9 cellular contexts compared by ENCODE assay signal in the genomic region with DNA sequence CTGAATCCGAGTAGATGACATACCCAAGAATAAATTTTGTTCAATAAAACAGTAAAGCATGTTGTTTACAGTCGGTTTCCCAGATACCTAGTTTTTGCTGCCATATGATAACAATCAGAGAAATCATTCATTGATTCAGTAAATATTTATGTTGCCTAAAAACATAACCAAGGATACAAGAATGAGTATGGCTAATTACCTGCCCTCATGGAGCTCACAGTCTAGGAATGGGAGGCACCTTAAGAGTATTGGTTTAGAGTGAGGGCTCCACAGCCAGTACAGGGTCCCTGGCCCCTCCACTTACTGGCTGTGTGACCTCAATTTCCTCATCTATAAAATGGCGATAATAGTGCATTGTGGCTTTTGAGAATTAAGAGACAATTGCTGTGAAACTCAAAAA. TPM values are rescaled to one million over a fixed set of nuclear protein-coding genes. Genes with fewer than 3 reads are reported as not detected.
DNase-seq lines count a peak whose midpoint lies in the region; ATAC-seq and TF ChIP-seq lines count a peak whose summit lies in the region.
"Had no signal": no experiment of that assay in that cellular context is flagged by ENCODE, and none has a peak within 500 bp of the region (broad histone marks: within the 10 kb centered on the region; RNA-seq: fewer than 3 reads in every experiment).

No MANE protein-coding gene starts in this region.

- TF ChIP-seq RAD21 in neural cell (conservative IDR thresholded peaks at IDR 0.05): no peak

- H3K4me3 ChIP-seq in BJ (ENCODE audit: low read depth, low read length): peak overlapping the region; percentile 75
- peak overlapping the region; percentile 98 for H3K4me3 ChIP-seq in MG63
- peak overlapping the region; percentile 87 for H3K4me3 ChIP-seq in neural cell (ENCODE audit: low read length)

- peak overlapping the region; percentile 89 for H3K27ac ChIP-seq in neural cell (ENCODE audit: low read length)

- H3K27me3 ChIP-seq in BJ (ENCODE audit: control insufficient read depth, insufficient read depth, low read length) (no peaks in the 10 kb centered on the region), MG63 (no peaks in the 10 kb centered on the region), neural cell (ENCODE audit: insufficient read depth, low read depth, low read length) (no peaks in the 10 kb centered on the region)

- H3K79me2 ChIP-seq in neural cell (replicated peaks; ENCODE audit: insufficient read depth, low read length): peaks cover 46% of the 10 kb centered on the region

- ATAC-seq in effector memory CD8-positive, alpha-beta T cell (replicated peaks): no peak
- no peak for ATAC-seq in GM19324 (IDR thresholded peaks at IDR 0.05; ENCODE audit: low FRiP score, unreplicated experiment)
- no peak for ATAC-seq in GM21737 (IDR thresholded peaks at IDR 0.05; ENCODE audit: unreplicated experiment)

- H3K9me3 ChIP-seq in MG63 (no peaks in the 10 kb centered on the region), neural cell (ENCODE audit: low read length) (no peaks in the 10 kb centered on the region)

- H3K36me3 Mint-ChIP-seq in effector memory CD8-positive, alpha-beta T cell (ENCODE audit: insufficient read depth): peaks cover 59% of the 10 kb centered on the region

- H3F3A ChIP-seq in neural cell (ENCODE audit: insufficient read depth, low read length, poor library complexity, severe bottlenecking): no peaks in the 10 kb centered on the region

- TF ChIP-seq EP300 in neural cell (conservative IDR thresholded peaks at IDR 0.05; ENCODE audit: poor library complexity, severe bottlenecking): no peak

- H4K20me1 ChIP-seq in neural cell (ENCODE audit: insufficient read depth): no peaks in the 10 kb centered on the region

- peak overlapping the region; percentile 94 for H3K9ac ChIP-seq in neural cell (ENCODE audit: low read length)

- H3K9me3 Mint-ChIP-seq in effector memory CD8-positive, alpha-beta T cell: no peaks in the 10 kb centered on the region

- TF ChIP-seq CTCF in BJ (IDR thresholded peaks at IDR 0.05; ENCODE audit: insufficient read depth, low read depth, low read length): no peak
- TF ChIP-seq CTCF in neural cell (IDR thresholded peaks at IDR 0.05; ENCODE audit: poor library complexity, severe bottlenecking): no peak

- H2AFZ ChIP-seq in neural cell (ENCODE audit: low read depth, low read length): peak overlapping the region; percentile 96

- peaks cover 49 to 76% of the 10 kb centered on the region in 2 donors for H3K4me1 Mint-ChIP-seq in effector memory CD8-positive, alpha-beta T cell (ENCODE audit: low read depth in 2 of 2)

- peak overlapping the region; percentile 100 for H3K4me3 Mint-ChIP-seq in effector memory CD8-positive, alpha-beta T cell

- DNase-seq in BJ (ENCODE audit: low read depth) (no peak), MG63 (no peak), NCI-H1417 (lab: John Stamatoyannopoulos, UW) (no peak), hippocampal formation (lab: John Stamatoyannopoulos, UW) (no peak)
- no peak for DNase-seq in effector memory CD8-positive, alpha-beta T cell
- DNase-seq: NCI-H345 had no signal

- H3K9me2 ChIP-seq in neural cell (ENCODE audit: insufficient read depth, low read length): no peaks in the 10 kb centered on the region

- CTCF ChIA-PET in BJ (lab: Yijun Ruan, JAX): interaction anchor here (0.9 to 3.1 kb wide), 4 partner anchors 11 to 129 kb away, joined by 3 to 11 read pairs (median 3); no protein-coding TSS in a partner anchor

- no peaks in the 10 kb centered on the region for H3K27me3 Mint-ChIP-seq in effector memory CD8-positive, alpha-beta T cell

- no peaks in the 10 kb centered on the region; the same call in 1 of the 2 replicates for H3K36me3 ChIP-seq in BJ (ENCODE audit: control insufficient read depth, insufficient read depth, low read length)
- peaks cover 79% of the 10 kb centered on the region for H3K36me3 ChIP-seq in MG63
- peaks cover 8% of the 10 kb centered on the region for H3K36me3 ChIP-seq in neural cell (ENCODE audit: insufficient read depth, low read length)

- H3K27ac Mint-ChIP-seq in effector memory CD8-positive, alpha-beta T cell: peak overlapping the region; percentile 100

- POLR2A ChIA-PET in BJ (lab: Charles Lee): no interaction called here

- H3K4me2 ChIP-seq in neural cell (ENCODE audit: low read length): peak overlapping the region; percentile 76

TF ChIP-seq in neural cell, 6 proteins besides CTCF, POLR2A, EP300 and RAD21:
- TF ChIP-seq SMC3 (conservative IDR thresholded peaks at IDR 0.05; ENCODE audit: poor library complexity): no peak
- no peak for TF ChIP-seq POLR2AphosphoS5 (IDR thresholded peaks at IDR 0.05)
- TF ChIP-seq TAF1 (IDR thresholded peaks at IDR 0.05; ENCODE audit: low read depth): no peak
- TF ChIP-seq, protein P1, sequence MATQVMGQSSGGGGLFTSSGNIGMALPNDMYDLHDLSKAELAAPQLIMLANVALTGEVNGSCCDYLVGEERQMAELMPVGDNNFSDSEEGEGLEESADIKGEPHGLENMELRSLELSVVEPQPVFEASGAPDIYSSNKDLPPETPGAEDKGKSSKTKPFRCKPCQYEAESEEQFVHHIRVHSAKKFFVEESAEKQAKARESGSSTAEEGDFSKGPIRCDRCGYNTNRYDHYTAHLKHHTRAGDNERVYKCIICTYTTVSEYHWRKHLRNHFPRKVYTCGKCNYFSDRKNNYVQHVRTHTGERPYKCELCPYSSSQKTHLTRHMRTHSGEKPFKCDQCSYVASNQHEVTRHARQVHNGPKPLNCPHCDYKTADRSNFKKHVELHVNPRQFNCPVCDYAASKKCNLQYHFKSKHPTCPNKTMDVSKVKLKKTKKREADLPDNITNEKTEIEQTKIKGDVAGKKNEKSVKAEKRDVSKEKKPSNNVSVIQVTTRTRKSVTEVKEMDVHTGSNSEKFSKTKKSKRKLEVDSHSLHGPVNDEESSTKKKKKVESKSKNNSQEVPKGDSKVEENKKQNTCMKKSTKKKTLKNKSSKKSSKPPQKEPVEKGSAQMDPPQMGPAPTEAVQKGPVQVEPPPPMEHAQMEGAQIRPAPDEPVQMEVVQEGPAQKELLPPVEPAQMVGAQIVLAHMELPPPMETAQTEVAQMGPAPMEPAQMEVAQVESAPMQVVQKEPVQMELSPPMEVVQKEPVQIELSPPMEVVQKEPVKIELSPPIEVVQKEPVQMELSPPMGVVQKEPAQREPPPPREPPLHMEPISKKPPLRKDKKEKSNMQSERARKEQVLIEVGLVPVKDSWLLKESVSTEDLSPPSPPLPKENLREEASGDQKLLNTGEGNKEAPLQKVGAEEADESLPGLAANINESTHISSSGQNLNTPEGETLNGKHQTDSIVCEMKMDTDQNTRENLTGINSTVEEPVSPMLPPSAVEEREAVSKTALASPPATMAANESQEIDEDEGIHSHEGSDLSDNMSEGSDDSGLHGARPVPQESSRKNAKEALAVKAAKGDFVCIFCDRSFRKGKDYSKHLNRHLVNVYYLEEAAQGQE (IDR thresholded peaks at IDR 0.05; ENCODE audit: borderline replicate concordance): no peak
- no peak for TF ChIP-seq MXI1 (conservative IDR thresholded peaks at IDR 0.05; ENCODE audit: poor library complexity, severe bottlenecking)
- no peak for TF ChIP-seq EZH2 (IDR thresholded peaks at IDR 0.05; ENCODE audit: borderline replicate concordance, insufficient read depth, low read length, poor library complexity, severe bottlenecking)
TF ChIP-seq in neural cell: peak in this region for 0.

RNA-seq across cellular contexts. Expression of a gene that starts 0.9 kb away (rescaled TPM):
- polyA plus RNA-seq in BJ (2011; rRNA removed): 224 and 328 TPM in 2 replicates
- polyA minus RNA-seq in BJ (2011; rRNA and poly(A)+ RNA removed): 59.5 and 118 TPM in 2 replicates
- 440 and 880 TPM in 2 replicates for total RNA-seq in MG63 (2014; rRNA removed; shearing (Covaris generic); ENCODE audit: low replicate concordance)
- polyA plus RNA-seq in neural cell: 582 and 597 TPM in 2 replicates
- 214 and 280 TPM in 2 replicates for polyA minus RNA-seq in neural cell

RNA-seq across cellular contexts. Expression of a gene that starts 1.1 kb away (rescaled TPM):
- polyA plus RNA-seq in BJ (2011; rRNA removed) (62.8 and 104 TPM in 2 replicates), neural cell (53.8 and 63.6 TPM in 2 replicates)
- 44.0 and 59.7 TPM in 2 replicates for polyA minus RNA-seq in BJ (2011; rRNA and poly(A)+ RNA removed)
- 93.2 and 154 TPM in 2 replicates for total RNA-seq in MG63 (2014; rRNA removed; shearing (Covaris generic); ENCODE audit: low replicate concordance)
- 38.4 and 54.3 TPM in 2 replicates for polyA minus RNA-seq in neural cell

RNA-seq across cellular contexts. Expression of a gene that starts 22.6 kb away (rescaled TPM):
- polyA plus RNA-seq in BJ (2011; rRNA removed) (0.83 and 1.0 TPM in 2 replicates), neural cell (7.4 and 19.9 TPM in 2 replicates)
- 0.33 TPM in 1 of 2 replicates, not detected in the other for polyA minus RNA-seq in BJ (2011; rRNA and poly(A)+ RNA removed)
- total RNA-seq in MG63 (2014; rRNA removed; shearing (Covaris generic); ENCODE audit: low replicate concordance): not detected in 2 replicates
- polyA minus RNA-seq in neural cell: 3.7 and 3.9 TPM in 2 replicates

RNA-seq across cellular contexts. Expression of a gene that starts 23.6 kb away (rescaled TPM):
- polyA plus RNA-seq in BJ (2011; rRNA removed): 0.48 and 0.71 TPM in 2 replicates
- 0.05 and 0.67 TPM in 2 replicates for polyA minus RNA-seq in BJ (2011; rRNA and poly(A)+ RNA removed)
- 0.26 and 1.4 TPM in 2 replicates for total RNA-seq in MG63 (2014; rRNA removed; shearing (Covaris generic); ENCODE audit: low replicate concordance)
- polyA plus RNA-seq in neural cell: 1.3 and 2.1 TPM in 2 replicates
- polyA minus RNA-seq in neural cell: 0.49 and 1.0 TPM in 2 replicates

RNA-seq across cellular contexts. Expression of a gene that starts 53.2 kb away (rescaled TPM):
- polyA plus RNA-seq in BJ (2011; rRNA removed) (not detected in 2 replicates), neural cell (not detected in 2 replicates)
- polyA minus RNA-seq in BJ (2011; rRNA and poly(A)+ RNA removed): not detected in 2 replicates
- total RNA-seq in MG63 (2014; rRNA removed; shearing (Covaris generic); ENCODE audit: low replicate concordance): not detected in 2 replicates
- not detected in 2 replicates for polyA minus RNA-seq in neural cell
